2 cellular contexts compared by ENCODE assay signal in the genomic region with DNA sequence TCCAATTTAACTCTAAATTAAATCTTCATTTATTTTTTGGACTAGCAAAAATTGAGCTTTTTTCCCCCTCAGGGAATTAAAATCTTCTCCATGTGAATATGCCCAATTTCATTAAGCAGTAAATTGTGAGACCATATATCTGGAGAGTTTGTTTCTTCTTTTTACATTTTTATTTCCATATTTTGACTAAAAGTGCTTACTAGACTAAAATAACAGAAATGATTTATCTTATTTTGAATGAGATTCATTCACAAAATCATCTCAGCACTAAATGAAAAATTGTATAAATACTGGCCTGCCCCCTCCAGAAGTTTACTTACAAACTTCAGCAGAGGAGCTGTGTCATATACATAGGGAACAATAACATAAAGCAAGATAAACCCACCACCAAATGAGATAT.
TF ChIP-seq lines count a peak whose summit lies in the region.

No MANE protein-coding gene starts in this region.

TF ChIP-seq in HepG2, 621 proteins besides CTCF, POLR2A, EP300 and RAD21:
- TF ChIP-seq ZNF451 (CRISPR knock-in tag; IDR thresholded peaks at IDR 0.05) (no peak), MAFK (conservative IDR thresholded peaks at IDR 0.05 in 1 of 2, IDR thresholded peaks at IDR 0.05 in 1 of 2; ENCODE audit: low read length in 2 of 2) (peak; percentile 41 to 83), MAFF (IDR thresholded peaks at IDR 0.05; ENCODE audit: low read depth, low read length) (peak; percentile 80)

TF ChIP-seq in GM12878, 131 proteins besides CTCF, POLR2A, EP300 and RAD21:
- TF ChIP-seq ZBED1 (IDR thresholded peaks at IDR 0.05; ENCODE audit: borderline replicate concordance) = no peak
- no peak for TF ChIP-seq MYB (IDR thresholded peaks at IDR 0.05; ENCODE audit: borderline replicate concordance, low read depth, low read length)
- no peak for TF ChIP-seq SUZ12 (IDR thresholded peaks at IDR 0.05; ENCODE audit: unreplicated experiment)
- TF ChIP-seq, protein P1, sequence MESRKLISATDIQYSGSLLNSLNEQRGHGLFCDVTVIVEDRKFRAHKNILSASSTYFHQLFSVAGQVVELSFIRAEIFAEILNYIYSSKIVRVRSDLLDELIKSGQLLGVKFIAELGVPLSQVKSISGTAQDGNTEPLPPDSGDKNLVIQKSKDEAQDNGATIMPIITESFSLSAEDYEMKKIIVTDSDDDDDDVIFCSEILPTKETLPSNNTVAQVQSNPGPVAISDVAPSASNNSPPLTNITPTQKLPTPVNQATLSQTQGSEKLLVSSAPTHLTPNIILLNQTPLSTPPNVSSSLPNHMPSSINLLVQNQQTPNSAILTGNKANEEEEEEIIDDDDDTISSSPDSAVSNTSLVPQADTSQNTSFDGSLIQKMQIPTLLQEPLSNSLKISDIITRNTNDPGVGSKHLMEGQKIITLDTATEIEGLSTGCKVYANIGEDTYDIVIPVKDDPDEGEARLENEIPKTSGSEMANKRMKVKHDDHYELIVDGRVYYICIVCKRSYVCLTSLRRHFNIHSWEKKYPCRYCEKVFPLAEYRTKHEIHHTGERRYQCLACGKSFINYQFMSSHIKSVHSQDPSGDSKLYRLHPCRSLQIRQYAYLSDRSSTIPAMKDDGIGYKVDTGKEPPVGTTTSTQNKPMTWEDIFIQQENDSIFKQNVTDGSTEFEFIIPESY (IDR thresholded peaks at IDR 0.05) = no peak
- TF ChIP-seq CEBPB (IDR thresholded peaks at IDR 0.05; ENCODE audit: borderline replicate concordance in 1 of 2, low read depth in 2 of 2, low read length in 2 of 2) = no peak
- no peak for TF ChIP-seq KAT2A (conservative IDR thresholded peaks at IDR 0.05; ENCODE audit: control insufficient read depth, low read depth, low read length)
- no peak for TF ChIP-seq POLR2AphosphoS5 (IDR thresholded peaks at IDR 0.05; ENCODE audit: low read length)
- TF ChIP-seq LARP7 (IDR thresholded peaks at IDR 0.05) = no peak
- TF ChIP-seq STAT3 (IDR thresholded peaks at IDR 0.05; ENCODE audit: low read depth, low read length) = no peak
- TF ChIP-seq CBX3 (IDR thresholded peaks at IDR 0.05; ENCODE audit: borderline replicate concordance, low read depth) = no peak
- no peak for TF ChIP-seq ESRRA (IDR thresholded peaks at IDR 0.05; ENCODE audit: low read length)
- TF ChIP-seq, protein P2, sequence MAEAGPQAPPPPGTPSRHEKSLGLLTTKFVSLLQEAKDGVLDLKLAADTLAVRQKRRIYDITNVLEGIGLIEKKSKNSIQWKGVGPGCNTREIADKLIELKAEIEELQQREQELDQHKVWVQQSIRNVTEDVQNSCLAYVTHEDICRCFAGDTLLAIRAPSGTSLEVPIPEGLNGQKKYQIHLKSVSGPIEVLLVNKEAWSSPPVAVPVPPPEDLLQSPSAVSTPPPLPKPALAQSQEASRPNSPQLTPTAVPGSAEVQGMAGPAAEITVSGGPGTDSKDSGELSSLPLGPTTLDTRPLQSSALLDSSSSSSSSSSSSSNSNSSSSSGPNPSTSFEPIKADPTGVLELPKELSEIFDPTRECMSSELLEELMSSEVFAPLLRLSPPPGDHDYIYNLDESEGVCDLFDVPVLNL (IDR thresholded peaks at IDR 0.05; ENCODE audit: low read depth, low read length) = no peak
